ENCODE assay signal across 16 cellular contexts in genomic region chr12:76766161-76766560, GRCh38. TPM values are rescaled to one million over a fixed set of nuclear protein-coding genes. Genes with fewer than 3 reads are reported as not detected.
DNase-seq lines count a peak whose midpoint lies in the region; ATAC-seq and TF ChIP-seq lines count a peak whose summit lies in the region.
"Had no signal": no experiment of that assay in that cellular context is flagged by ENCODE, and none has a peak within 500 bp of the region (broad histone marks: within the 10 kb centered on the region; RNA-seq: fewer than 3 reads in every experiment).

No MANE protein-coding gene starts in this region.

- no peaks in the 10 kb centered on the region for H3K27me3 Mint-ChIP-seq in activated CD4-positive, alpha-beta T cell treated with anti-CD3 and anti-CD28 coated beads, Interleukin-2, amount 10 ng/mL, durations not matched to agents 7 days and 5 days
- H3K27me3 Mint-ChIP-seq in stimulated activated naive CD8-positive, alpha-beta T cell treated with anti-CD3 and anti-CD28 coated beads, Interleukin-15, amount 100 ng/mL, for 72 hours = no peaks in the 10 kb centered on the region

- no peaks in the 10 kb centered on the region for H3K9me2 ChIP-seq in OCI-LY1 (ENCODE audit: low read depth, low read length)

- H2AFZ ChIP-seq in OCI-LY1 (ENCODE audit: low read length) = no peak overlapping the region

- WGBS in sigmoid colon, 2 donors = 89 to 97% methylated on average over 4 of the region's 4 CpGs

- no peaks in the 10 kb centered on the region for H3F3A ChIP-seq in OCI-LY1 (ENCODE audit: insufficient read depth, low read length)

- H3K4me3 ChIP-seq in OCI-LY1 (ENCODE audit: low read depth, low read length, poor library complexity, severe bottlenecking) (peak overlapping the region; percentile 90), endocrine pancreas (ENCODE audit: control insufficient read depth, insufficient read depth, low read length) (peak overlapping the region; percentile 92), sigmoid colon (no peak overlapping the region)
- H3K4me3 ChIP-seq: SJSA1 had no signal

- no peaks in the 10 kb centered on the region for H3K9me3 Mint-ChIP-seq in activated CD4-positive, alpha-beta T cell treated with anti-CD3 and anti-CD28 coated beads, Interleukin-2, amount 10 ng/mL, durations not matched to agents 7 days and 5 days
- no peaks in the 10 kb centered on the region for H3K9me3 Mint-ChIP-seq in stimulated activated naive CD8-positive, alpha-beta T cell treated with anti-CD3 and anti-CD28 coated beads, Interleukin-15, amount 100 ng/mL, for 72 hours

- ATAC-seq in GM21786 (IDR thresholded peaks at IDR 0.05; ENCODE audit: unreplicated experiment) = no peak
- no peak for ATAC-seq in stimulated activated naive CD8-positive, alpha-beta T cell treated with anti-CD3 and anti-CD28 coated beads, Interleukin-15, amount 100 ng/mL, for 72 hours
- ATAC-seq: left lobe of liver had no signal

- H3K27ac Mint-ChIP-seq in activated CD4-positive, alpha-beta T cell treated with anti-CD3 and anti-CD28 coated beads, Interleukin-2, amount 10 ng/mL, durations not matched to agents 7 days and 5 days = no peak overlapping the region
- H3K27ac Mint-ChIP-seq in stimulated activated naive CD8-positive, alpha-beta T cell treated with anti-CD3 and anti-CD28 coated beads, Interleukin-15, amount 100 ng/mL, for 72 hours = no peak overlapping the region

- peaks cover 66% of the 10 kb centered on the region for H3K79me2 ChIP-seq in OCI-LY1 (ENCODE audit: insufficient read depth, low read length)

- H3K9ac ChIP-seq in OCI-LY1 (ENCODE audit: low read length) (no peak overlapping the region), endocrine pancreas (ENCODE audit: control insufficient read depth, insufficient read depth, low read length) (no peak overlapping the region)

- H3K27ac ChIP-seq in OCI-LY1 (ENCODE audit: low read depth, low read length, poor library complexity, severe bottlenecking) = no peak overlapping the region
- peak overlapping the region in 3 of 4 donors; percentile 95 to 98 (median 98) for H3K27ac ChIP-seq in sigmoid colon
- H3K27ac ChIP-seq: SJSA1 had no signal

- peaks cover 4% of the 10 kb centered on the region for H3K36me3 Mint-ChIP-seq in activated CD4-positive, alpha-beta T cell treated with anti-CD3 and anti-CD28 coated beads, Interleukin-2, amount 10 ng/mL, durations not matched to agents 7 days and 5 days (ENCODE audit: low read depth)

- DNase-seq in activated CD4-positive, alpha-beta T cell treated with anti-CD3 and anti-CD28 coated beads, Interleukin-2, amount 10 ng/mL, durations not matched to agents 7 days and 5 days = no peak
- no peak for DNase-seq in activated CD4-positive, alpha-beta T cell treated with anti-CD3 and anti-CD28 coated beads, Interleukin-2, amount 50 U/mL, for 1 hour
- DNase-seq in sigmoid colon (no peak), NCI-H1417 (lab: John Stamatoyannopoulos, UW) (no peak)
- no peak for DNase-seq in stimulated activated naive CD8-positive, alpha-beta T cell treated with anti-CD3 and anti-CD28 coated beads, Interleukin-15, amount 100 ng/mL, for 72 hours
- DNase-seq: activated CD4-positive, alpha-beta T cell treated with anti-CD3 and anti-CD28 coated beads for 4 hours; activated gamma-delta T cell; DMS153; hippocampal formation; NCI-H2081 treated with DMSO at 0.1 percent for 48 hours had no signal

- POLR2A ChIA-PET in activated CD4-positive, alpha-beta T cell treated with anti-CD3 and anti-CD28 coated beads, Interleukin-2, amount 10 ng/mL, durations not matched to agents 7 days and 5 days (lab: Charles Lee) = no interaction called here

- peak overlapping the region; percentile 99; the same call in 1 of the 2 replicates for H3K4me2 ChIP-seq in OCI-LY1 (ENCODE audit: low read length)

- H3K4me1 ChIP-seq in OCI-LY1 (ENCODE audit: insufficient read depth, low read length, severe bottlenecking) (peaks cover 36% of the 10 kb centered on the region), endocrine pancreas (ENCODE audit: control insufficient read depth, insufficient read depth, low read length) (peaks cover 21% of the 10 kb centered on the region), sigmoid colon (peaks cover 0 to 61% (median 48%) of the 10 kb centered on the region in 4 donors)

- TF ChIP-seq EP300 in sigmoid colon (IDR thresholded peaks at IDR 0.05) = no peak

- CTCF ChIA-PET in activated CD4-positive, alpha-beta T cell treated with anti-CD3 and anti-CD28 coated beads, Interleukin-2, amount 10 ng/mL, durations not matched to agents 7 days and 5 days (lab: Charles Lee) = interaction anchor here (1.4 kb wide), 1 partner anchor 12 kb away, joined by 4 read pairs; no protein-coding TSS in a partner anchor

- no peak for TF ChIP-seq POLR2A in sigmoid colon (IDR thresholded peaks at IDR 0.05)

- H3K4me1 Mint-ChIP-seq in activated CD4-positive, alpha-beta T cell treated with anti-CD3 and anti-CD28 coated beads, Interleukin-2, amount 10 ng/mL, durations not matched to agents 7 days and 5 days = peaks cover 35% of the 10 kb centered on the region
- peaks cover 49% of the 10 kb centered on the region for H3K4me1 Mint-ChIP-seq in stimulated activated naive CD8-positive, alpha-beta T cell treated with anti-CD3 and anti-CD28 coated beads, Interleukin-15, amount 100 ng/mL, for 72 hours

- no peaks in the 10 kb centered on the region for H3K27me3 ChIP-seq in OCI-LY1 (ENCODE audit: insufficient read depth, low read length)
- no peaks in the 10 kb centered on the region for H3K27me3 ChIP-seq in endocrine pancreas (ENCODE audit: control insufficient read depth, insufficient read depth, low read length)
- H3K27me3 ChIP-seq in sigmoid colon = no peaks in the 10 kb centered on the region
- H3K27me3 ChIP-seq: SJSA1, tibial nerve had no signal

- H3K36me3 ChIP-seq in OCI-LY1 (ENCODE audit: insufficient read depth, low read length) (no peaks in the 10 kb centered on the region), endocrine pancreas (ENCODE audit: control insufficient read depth, insufficient read depth, low read length) (no peaks in the 10 kb centered on the region), sigmoid colon (no peaks in the 10 kb centered on the region)
- H3K36me3 ChIP-seq: SJSA1, tibial nerve had no signal

- intact Hi-C loops in sigmoid colon (cut with DNase I) = no loop called here

- no peaks in the 10 kb centered on the region for H3K9me3 ChIP-seq in OCI-LY1 (ENCODE audit: low read length)
- H3K9me3 ChIP-seq in endocrine pancreas (ENCODE audit: control insufficient read depth, low read length) = no peaks in the 10 kb centered on the region
- H3K9me3 ChIP-seq in sigmoid colon = no peaks in the 10 kb centered on the region
- H3K9me3 ChIP-seq: SJSA1, tibial nerve had no signal

- TF ChIP-seq CTCF in OCI-LY1 (IDR thresholded peaks at IDR 0.05; ENCODE audit: low read length) (no peak), sigmoid colon (IDR thresholded peaks at IDR 0.05) (no peak)

- H3K4me3 Mint-ChIP-seq in activated CD4-positive, alpha-beta T cell treated with anti-CD3 and anti-CD28 coated beads, Interleukin-2, amount 10 ng/mL, durations not matched to agents 7 days and 5 days = peak overlapping the region; percentile 10
- no peak overlapping the region for H3K4me3 Mint-ChIP-seq in stimulated activated naive CD8-positive, alpha-beta T cell treated with anti-CD3 and anti-CD28 coated beads, Interleukin-15, amount 100 ng/mL, for 72 hours

- no peaks in the 10 kb centered on the region for H4K20me1 ChIP-seq in OCI-LY1 (ENCODE audit: insufficient read depth, low read length)

RNA-seq across cellular contexts. Expression of gene ZDHHC17, which starts 2.2 kb away (rescaled TPM):
- total RNA-seq in activated CD4-positive, alpha-beta T cell treated with anti-CD3 and anti-CD28 coated beads, Interleukin-2, amount 10 ng/mL, durations not matched to agents 7 days and 5 days = 10 to 100 TPM; 27.6 to 33.4 TPM
- total RNA-seq in sigmoid colon = 10 to 100 TPM; 38.6 to 54.3 (median 49.1) TPM
- polyA plus RNA-seq in sigmoid colon = 1 to 10 TPM in 2 of 3 donors, under 1 TPM in 1; 0.92 to 8.2 (median 5.4) TPM

Comparison
In these comparisons a context has a peak if more than half of its experiments do, and no peak if none do; other contexts are left out.
1. H3K4me3 ChIP-seq: peak in OCI-LY1 (single experiment) and endocrine pancreas (single experiment); none in sigmoid colon (0 of 4).